10 cellular contexts compared by ENCODE assay signal in genomic region chr10:74118794-74119193, GRCh38. TPM values are rescaled to one million over a fixed set of nuclear protein-coding genes. Genes with fewer than 3 reads are reported as not detected.
DNase-seq lines count a peak whose midpoint lies in the region; ATAC-seq and TF ChIP-seq lines count a peak whose summit lies in the region.
"Had no signal": no experiment of that assay in that cellular context is flagged by ENCODE, and none has a peak within 500 bp of the region (broad histone marks: within the 10 kb centered on the region; RNA-seq: fewer than 3 reads in every experiment).

No MANE protein-coding gene starts in this region.

- H3K9me3 Mint-ChIP-seq in activated naive CD8-positive, alpha-beta T cell (ENCODE audit: low read depth): no peaks in the 10 kb centered on the region
- H3K9me3 Mint-ChIP-seq in type B pancreatic cell: no peaks in the 10 kb centered on the region

- peaks cover 12% of the 10 kb centered on the region for H3K36me3 Mint-ChIP-seq in activated naive CD8-positive, alpha-beta T cell
- H3K36me3 Mint-ChIP-seq in type B pancreatic cell: peaks cover 37% of the 10 kb centered on the region

- DNase-seq in left ventricle myocardium inferior (no peak), right atrium auricular region (ENCODE audit: low spot score) (no peak), left lung (no peak), type B pancreatic cell (ENCODE audit: extremely low spot score, unreplicated experiment) (no peak)
- no peak for DNase-seq in stimulated activated CD4-positive, alpha-beta T cell treated with anti-CD3 and anti-CD28 coated beads, Interleukin-2, amount 100 ng/mL, for 48 hours
- DNase-seq: pancreas; stimulated activated CD8-positive, alpha-beta memory T cell treated with anti-CD3 and anti-CD28 coated beads, Interleukin-4, amount 100 ng/mL, for 48 hours had no signal

- peak overlapping the region; percentile 34 for H3K27ac ChIP-seq in left ventricle myocardium inferior (replicated peaks)
- H3K27ac ChIP-seq in right atrium auricular region: no peak overlapping the region
- peak overlapping the region in 1 of 2 donors; percentile 51 for H3K27ac ChIP-seq in left lung
- H3K27ac ChIP-seq: pancreas had no signal

- H3K27me3 ChIP-seq in left ventricle myocardium inferior (ENCODE audit: low read depth) (no peaks in the 10 kb centered on the region), right atrium auricular region (no peaks in the 10 kb centered on the region), left lung (no peaks in the 10 kb centered on the region)
- H3K27me3 ChIP-seq: pancreas had no signal

- H3K4me1 Mint-ChIP-seq in activated naive CD8-positive, alpha-beta T cell (ENCODE audit: low read depth): peaks cover 7% of the 10 kb centered on the region
- peaks cover 17% of the 10 kb centered on the region for H3K4me1 Mint-ChIP-seq in type B pancreatic cell (ENCODE audit: unreplicated experiment)

- H3K9me3 ChIP-seq in left ventricle myocardium inferior (replicated peaks) (no peaks in the 10 kb centered on the region), right atrium auricular region (no peaks in the 10 kb centered on the region), left lung (no peaks in the 10 kb centered on the region)
- H3K9me3 ChIP-seq: pancreas had no signal

- H3K4me1 ChIP-seq in left ventricle myocardium inferior: peaks cover 42% of the 10 kb centered on the region
- peaks cover 0 to 19% of the 10 kb centered on the region in 2 donors for H3K4me1 ChIP-seq in right atrium auricular region
- peaks cover 0 to 5% of the 10 kb centered on the region in 2 donors for H3K4me1 ChIP-seq in left lung

- peak; percentile 80 for ATAC-seq in left lung
- no peak for ATAC-seq in GM21619 (IDR thresholded peaks at IDR 0.05; ENCODE audit: unreplicated experiment)
- no peak for ATAC-seq in GM21737 (IDR thresholded peaks at IDR 0.05; ENCODE audit: unreplicated experiment)
- ATAC-seq: pancreas had no signal

- H3K4me3 ChIP-seq in left ventricle myocardium inferior (no peak overlapping the region), right atrium auricular region (no peak overlapping the region), left lung (no peak overlapping the region)
- H3K4me3 ChIP-seq: pancreas had no signal

- H3K27ac Mint-ChIP-seq in activated naive CD8-positive, alpha-beta T cell: peak overlapping the region; percentile 61
- peak overlapping the region; percentile 20 for H3K27ac Mint-ChIP-seq in type B pancreatic cell

- H3K27me3 Mint-ChIP-seq in activated naive CD8-positive, alpha-beta T cell: no peaks in the 10 kb centered on the region
- no peaks in the 10 kb centered on the region for H3K27me3 Mint-ChIP-seq in type B pancreatic cell

- TF ChIP-seq CTCF in left ventricle myocardium inferior (IDR thresholded peaks at IDR 0.05; ENCODE audit: borderline replicate concordance): no peak
- no peak for TF ChIP-seq CTCF in right atrium auricular region (IDR thresholded peaks at IDR 0.05)
- TF ChIP-seq CTCF in left lung (IDR thresholded peaks at IDR 0.05): no peak
- TF ChIP-seq CTCF in type B pancreatic cell (conservative IDR thresholded peaks at IDR 0.05): no peak

- H3K4me3 Mint-ChIP-seq in activated naive CD8-positive, alpha-beta T cell: no peak overlapping the region
- H3K4me3 Mint-ChIP-seq in type B pancreatic cell: no peak overlapping the region

- H3K36me3 ChIP-seq in left ventricle myocardium inferior (peaks cover 91% of the 10 kb centered on the region), right atrium auricular region (peaks cover 98% of the 10 kb centered on the region), left lung (peaks cover 0 to 99% of the 10 kb centered on the region in 2 donors)

- intact Hi-C loops in left ventricle myocardium inferior (cut with micrococcal nuclease): no loop called here
- intact Hi-C loops in left lung (cut with DNase I): no loop called here

RNA-seq across cellular contexts. Expression of gene AP3M1, which starts 31.8 kb away (rescaled TPM):
- 30.6 TPM for total RNA-seq in left ventricle myocardium inferior
- 10 to 100 TPM; 20.2 to 27.6 TPM for total RNA-seq in right atrium auricular region
- total RNA-seq in left lung: 10 to 100 TPM; 37.5 to 40.5 TPM
- total RNA-seq in type B pancreatic cell (ENCODE audit: low replicate concordance): 41.9 and 48.0 TPM in 2 replicates

RNA-seq across cellular contexts. Expression of gene ADK, which starts 32.2 kb away (rescaled TPM):
- 41.3 TPM for total RNA-seq in left ventricle myocardium inferior
- total RNA-seq in right atrium auricular region: 10 to 100 TPM; 23.7 to 31.6 TPM
- 10 to 100 TPM; 60.3 to 68.6 TPM for total RNA-seq in left lung
- 23.1 and 28.5 TPM in 2 replicates for total RNA-seq in type B pancreatic cell (ENCODE audit: low replicate concordance)
